ENCODE assay signal across 10 cellular contexts in genomic region chr16:67943619-67944503, GRCh38. TPM values are rescaled to one million over a fixed set of nuclear protein-coding genes. Genes with fewer than 3 reads are reported as not detected.
A peak's percentile ranks its signal among the peaks of the same experiment; 100 is the strongest.
DNase-seq lines count a peak whose midpoint lies in the region; ATAC-seq and TF ChIP-seq lines count a peak whose summit lies in the region.
"Had no signal": no experiment of that assay in that cellular context is flagged by ENCODE, and none has a peak within 500 bp of the region (broad histone marks: within the 10 kb centered on the region; RNA-seq: fewer than 3 reads in every experiment).

LCAT (minus strand) TSS chr16:67944120; CDS start chr16:67944101, 19 bp downstream.

- peaks cover 18% of the 10 kb centered on the region for H3K36me3 Mint-ChIP-seq in activated CD4-positive, alpha-beta T cell treated with anti-CD3 and anti-CD28 coated beads, Interleukin-2, amount 10 ng/mL, durations not matched to agents 7 days and 5 days (ENCODE audit: low read depth)
- peaks cover 18% of the 10 kb centered on the region for H3K36me3 Mint-ChIP-seq in activated CD4-positive, alpha-beta T cell treated with anti-CD3 and anti-CD28 coated beads for 36 hours (ENCODE audit: low read depth)

- H3K9me3 ChIP-seq in esophagus muscularis mucosa (no peaks in the 10 kb centered on the region), mucosa of stomach (ENCODE audit: control insufficient read depth, low read length) (no peaks in the 10 kb centered on the region)

- no peak within 1 kb of the TSS for H3K4me3 Mint-ChIP-seq in activated CD4-positive, alpha-beta T cell treated with anti-CD3 and anti-CD28 coated beads, Interleukin-2, amount 10 ng/mL, durations not matched to agents 7 days and 5 days
- H3K4me3 Mint-ChIP-seq in activated CD4-positive, alpha-beta T cell treated with anti-CD3 and anti-CD28 coated beads for 36 hours, result no peak within 1 kb of the TSS
- H3K4me3 Mint-ChIP-seq: stimulated activated naive CD8-positive, alpha-beta T cell treated with anti-CD3 and anti-CD28 coated beads, Interleukin-15, Interleukin-2, amounts not matched to agents 100 ng/mL and 50 ng/mL, for 24 hours had no signal

- no peak within 1 kb of the TSS for H3K27ac Mint-ChIP-seq in activated CD4-positive, alpha-beta T cell treated with anti-CD3 and anti-CD28 coated beads, Interleukin-2, amount 10 ng/mL, durations not matched to agents 7 days and 5 days
- no peak within 1 kb of the TSS for H3K27ac Mint-ChIP-seq in activated CD4-positive, alpha-beta T cell treated with anti-CD3 and anti-CD28 coated beads for 36 hours
- H3K27ac Mint-ChIP-seq: stimulated activated naive CD8-positive, alpha-beta T cell treated with anti-CD3 and anti-CD28 coated beads, Interleukin-15, Interleukin-2, amounts not matched to agents 100 ng/mL and 50 ng/mL, for 24 hours had no signal

- H3K4me1 Mint-ChIP-seq in activated CD4-positive, alpha-beta T cell treated with anti-CD3 and anti-CD28 coated beads, Interleukin-2, amount 10 ng/mL, durations not matched to agents 7 days and 5 days, result peaks cover 30% of the 10 kb centered on the region
- H3K4me1 Mint-ChIP-seq in activated CD4-positive, alpha-beta T cell treated with anti-CD3 and anti-CD28 coated beads for 36 hours, result peaks cover 21% of the 10 kb centered on the region

- DNase-seq in activated CD4-positive, alpha-beta T cell treated with anti-CD3 and anti-CD28 coated beads, Interleukin-2, amount 10 ng/mL, durations not matched to agents 7 days and 5 days, result no peak
- no peak for DNase-seq in activated CD4-positive, alpha-beta T cell treated with anti-CD3 and anti-CD28 coated beads for 36 hours
- DNase-seq in esophagus muscularis mucosa (ENCODE audit: extremely low spot score), result no peak
- DNase-seq in retina, result no peak
- DNase-seq: Kasumi-1 had no signal

- H3K9ac ChIP-seq in mucosa of stomach (ENCODE audit: low read length), result peak within 1 kb of the TSS; percentile 15

- H3K27ac ChIP-seq in esophagus muscularis mucosa (replicated peaks in 1 of 4), result peak within 1 kb of the TSS; percentile 74 to 85 (median 82)
- peak within 1 kb of the TSS; percentile 69 for H3K27ac ChIP-seq in urinary bladder (ENCODE audit: low read depth)

- ATAC-seq in activated CD4-positive, alpha-beta T cell treated with anti-CD3 and anti-CD28 coated beads for 36 hours, result no peak
- ATAC-seq in GM21528 (IDR thresholded peaks at IDR 0.05; ENCODE audit: low FRiP score, unreplicated experiment) (no peak), HG03196 (IDR thresholded peaks at IDR 0.05; ENCODE audit: unreplicated experiment) (no peak)

- no peak for TF ChIP-seq EP300 in esophagus muscularis mucosa (IDR thresholded peaks at IDR 0.05)

- peaks cover 59 to 100% (median 88%) of the 10 kb centered on the region in 4 donors for H3K36me3 ChIP-seq in esophagus muscularis mucosa
- no peaks in the 10 kb centered on the region for H3K36me3 ChIP-seq in mucosa of stomach (ENCODE audit: control insufficient read depth, insufficient read depth, low read length)
- peaks cover 3% of the 10 kb centered on the region for H3K36me3 ChIP-seq in urinary bladder (ENCODE audit: insufficient read depth)

- CTCF ChIA-PET in activated CD4-positive, alpha-beta T cell treated with anti-CD3 and anti-CD28 coated beads, Interleukin-2, amount 10 ng/mL, durations not matched to agents 7 days and 5 days (lab: Charles Lee), result interaction anchor here (1.0 to 1.3 kb wide), 4 partner anchors 9 to 92 kb away, joined by 3 to 7 read pairs (median 3); no protein-coding TSS in a partner anchor
- CTCF ChIA-PET in activated CD4-positive, alpha-beta T cell treated with anti-CD3 and anti-CD28 coated beads for 36 hours (lab: Charles Lee), result interaction anchor here (0.6 to 1.3 kb wide), 3 partner anchors 8 to 613 kb away, joined by 3 to 5 read pairs (median 3); partner anchors contain the start of gene DPEP3

- no peak for TF ChIP-seq CTCF in esophagus muscularis mucosa (IDR thresholded peaks at IDR 0.05)

- no peak for TF ChIP-seq POLR2A in esophagus muscularis mucosa (IDR thresholded peaks at IDR 0.05; ENCODE audit: low read depth)

- H3K4me3 ChIP-seq in esophagus muscularis mucosa, result peak within 1 kb of the TSS in 1 of 4 donors; percentile 27
- H3K4me3 ChIP-seq in mucosa of stomach (ENCODE audit: low read length), result no peak within 1 kb of the TSS
- H3K4me3 ChIP-seq in urinary bladder (ENCODE audit: low read depth, low read length), result no peak within 1 kb of the TSS

- POLR2A ChIA-PET in activated CD4-positive, alpha-beta T cell treated with anti-CD3 and anti-CD28 coated beads, Interleukin-2, amount 10 ng/mL, durations not matched to agents 7 days and 5 days (lab: Charles Lee), result no interaction called here
- POLR2A ChIA-PET in activated CD4-positive, alpha-beta T cell treated with anti-CD3 and anti-CD28 coated beads for 36 hours (lab: Charles Lee), result interaction anchor here (0.7 to 1.0 kb wide), 2 partner anchors 8 to 139 kb away, joined by 3 read pairs; no protein-coding TSS in a partner anchor

- peaks cover 29 to 70% (median 58%) of the 10 kb centered on the region in 4 donors for H3K4me1 ChIP-seq in esophagus muscularis mucosa
- H3K4me1 ChIP-seq in mucosa of stomach (ENCODE audit: control insufficient read depth, insufficient read depth, low read length), result peaks cover 20% of the 10 kb centered on the region
- no peaks in the 10 kb centered on the region for H3K4me1 ChIP-seq in urinary bladder (ENCODE audit: insufficient read depth)

- intact Hi-C loops in activated CD4-positive, alpha-beta T cell treated with anti-CD3 and anti-CD28 coated beads for 36 hours (cut with DNase I, micrococcal nuclease), result no loop called here
- intact Hi-C loops in esophagus muscularis mucosa (cut with DNase I), result no loop called here

- no peaks in the 10 kb centered on the region for H3K9me3 Mint-ChIP-seq in activated CD4-positive, alpha-beta T cell treated with anti-CD3 and anti-CD28 coated beads, Interleukin-2, amount 10 ng/mL, durations not matched to agents 7 days and 5 days
- H3K9me3 Mint-ChIP-seq in activated CD4-positive, alpha-beta T cell treated with anti-CD3 and anti-CD28 coated beads for 36 hours (ENCODE audit: low read depth), result no peaks in the 10 kb centered on the region
- H3K9me3 Mint-ChIP-seq: stimulated activated naive CD8-positive, alpha-beta T cell treated with anti-CD3 and anti-CD28 coated beads, Interleukin-15, Interleukin-2, amounts not matched to agents 100 ng/mL and 50 ng/mL, for 24 hours had no signal

- H3K27me3 Mint-ChIP-seq in activated CD4-positive, alpha-beta T cell treated with anti-CD3 and anti-CD28 coated beads, Interleukin-2, amount 10 ng/mL, durations not matched to agents 7 days and 5 days, result no peaks in the 10 kb centered on the region
- H3K27me3 Mint-ChIP-seq in activated CD4-positive, alpha-beta T cell treated with anti-CD3 and anti-CD28 coated beads for 36 hours, result no peaks in the 10 kb centered on the region
- H3K27me3 Mint-ChIP-seq: stimulated activated naive CD8-positive, alpha-beta T cell treated with anti-CD3 and anti-CD28 coated beads, Interleukin-15, Interleukin-2, amounts not matched to agents 100 ng/mL and 50 ng/mL, for 24 hours had no signal

- 47% methylated on average over 17 of the region's 23 CpGs for WGBS in esophagus muscularis mucosa
- WGBS in urinary bladder, result 39% methylated on average over 23 of the region's 23 CpGs

- no peaks in the 10 kb centered on the region for H3K27me3 ChIP-seq in esophagus muscularis mucosa
- no peaks in the 10 kb centered on the region for H3K27me3 ChIP-seq in mucosa of stomach (ENCODE audit: control insufficient read depth, insufficient read depth, low read length)

RNA-seq across cellular contexts. Expression of gene LCAT, which starts in this region (rescaled TPM):
- 10 to 100 TPM; 12.9 to 15.3 TPM for total RNA-seq in activated CD4-positive, alpha-beta T cell treated with anti-CD3 and anti-CD28 coated beads, Interleukin-2, amount 10 ng/mL, durations not matched to agents 7 days and 5 days
- total RNA-seq in activated CD4-positive, alpha-beta T cell treated with anti-CD3 and anti-CD28 coated beads for 36 hours, result 1 to 10 TPM; 9.1 to 9.9 TPM
- total RNA-seq in esophagus muscularis mucosa, result 10 to 100 TPM; 13.9 to 43.1 (median 22.0) TPM
- total RNA-seq in urinary bladder, result 10.2 TPM
- 18.5 TPM for polyA plus RNA-seq in urinary bladder
